ENCODE assay signal across 8 cellular contexts in the genomic region with DNA sequence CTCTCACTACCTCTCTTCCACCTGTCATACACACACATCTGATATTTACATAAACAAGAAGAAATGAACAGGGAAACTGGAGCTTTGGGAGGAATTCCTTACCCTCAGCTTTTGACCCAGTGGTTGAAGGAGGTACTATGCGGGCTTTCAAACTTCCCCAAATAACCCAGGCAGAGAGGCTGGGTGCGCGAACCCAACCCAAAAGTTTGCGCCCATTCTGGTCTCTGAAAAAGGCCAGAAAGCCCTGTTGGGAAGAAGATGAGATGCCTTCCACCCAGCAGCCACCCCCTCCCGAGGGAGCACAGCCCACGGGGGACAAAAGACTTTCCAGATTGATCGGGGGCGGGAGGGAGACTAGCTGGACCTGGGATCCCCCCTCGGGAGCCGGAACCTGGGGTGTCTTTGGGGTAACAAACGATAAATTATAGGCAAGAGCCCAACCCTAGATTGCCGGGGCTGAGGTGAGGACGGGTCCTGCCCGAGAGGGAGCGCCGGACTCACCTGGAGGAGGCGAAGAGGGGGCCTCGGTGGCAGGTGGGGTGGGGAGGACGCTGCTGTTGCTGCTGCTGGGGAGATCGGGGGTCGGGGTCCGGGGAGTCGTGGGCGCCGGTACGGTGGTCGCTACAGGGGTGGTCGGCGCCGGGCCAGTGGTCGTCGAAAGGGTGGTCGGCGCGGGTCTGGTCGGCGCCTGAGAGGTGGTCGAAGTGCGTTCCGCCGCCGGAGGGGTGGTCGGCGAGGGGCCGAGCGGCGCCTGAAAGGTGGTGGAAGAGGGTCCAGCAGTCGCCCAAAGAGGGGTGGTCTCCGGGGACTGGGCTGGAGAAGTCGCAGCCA. TPM values are rescaled to one million over a fixed set of nuclear protein-coding genes. Genes with fewer than 3 reads are reported as not detected.
DNase-seq lines count a peak whose midpoint lies in the region; ATAC-seq and TF ChIP-seq lines count a peak whose summit lies in the region.

No MANE protein-coding gene starts in this region.

- no peaks in the 10 kb centered on the region for H3K27me3 ChIP-seq in osteoblast (ENCODE audit: insufficient read depth, low read length)

- peak overlapping the region; percentile 96 to 98 for H3K4me3 Mint-ChIP-seq in CD14-positive monocyte

- H3K36me3 ChIP-seq in osteoblast (ENCODE audit: insufficient read depth, low read length), result no peaks in the 10 kb centered on the region

- peaks cover 42% of the 10 kb centered on the region for H3K4me1 ChIP-seq in osteoblast (ENCODE audit: insufficient read depth, low read length)

- peaks cover 46% of the 10 kb centered on the region for H3K79me2 ChIP-seq in osteoblast (ENCODE audit: insufficient read depth, low read length)

- peaks cover 0 to 3% (median 0%) of the 10 kb centered on the region in 7 donors for H3K9me3 Mint-ChIP-seq in CD14-positive monocyte

- H3K4me3 ChIP-seq in Jurkat, Clone E6-1 (ENCODE audit: low read length), result peak overlapping the region; percentile 80
- H3K4me3 ChIP-seq in fibroblast of villous mesenchyme (ENCODE audit: low read depth, low read length) (peak overlapping the region; percentile 68), osteoblast (ENCODE audit: insufficient read depth, low read length) (peak overlapping the region; percentile 88)

- no peaks in the 10 kb centered on the region for H3K9me3 ChIP-seq in osteoblast (ENCODE audit: low read depth, low read length)

- peaks cover 8 to 33% of the 10 kb centered on the region in 2 donors for H3K36me3 Mint-ChIP-seq in CD14-positive monocyte

- peak overlapping the region; percentile 11 for H3K27ac ChIP-seq in osteoblast (ENCODE audit: low read depth, low read length)

- H2AFZ ChIP-seq in osteoblast (ENCODE audit: low read length), result peak overlapping the region; percentile 67

- peak; percentile 14 for TF ChIP-seq CTCF in CD14-positive monocyte (IDR thresholded peaks at IDR 0.05)
- TF ChIP-seq CTCF in fibroblast of villous mesenchyme (IDR thresholded peaks at IDR 0.05; ENCODE audit: insufficient read depth, low read depth, low read length), result no peak
- TF ChIP-seq CTCF in osteoblast (IDR thresholded peaks at IDR 0.05; ENCODE audit: extremely low read depth, low read depth, low read length), result peak; percentile 26

- DNase-seq in CD14-positive monocyte (ENCODE audit: low spot score) (no peak), fibroblast of villous mesenchyme (ENCODE audit: low read depth) (no peak), osteoblast (ENCODE audit: insufficient read length, low spot score, missing footprints) (peak; percentile 81), NCI-H2227 (lab: John Stamatoyannopoulos, UW; ENCODE audit: unreplicated experiment) (no peak), NCI-H2029 (lab: John Stamatoyannopoulos, UW) (no peak)
- DNase-seq in Jurkat, Clone E6-1 (ENCODE audit: low read depth, low spot score), result no peak
- DNase-seq in activated CD8-positive, alpha-beta memory T cell treated with anti-CD3 and anti-CD28 coated beads, Interleukin-2, amount 50 U/mL, for 4 hours, result peak; percentile 30

- no peak for ATAC-seq in HG02610 (IDR thresholded peaks at IDR 0.05; ENCODE audit: unreplicated experiment)

- H3K27me3 Mint-ChIP-seq in CD14-positive monocyte (ENCODE audit: low read depth in 3 of 3), result no peaks in the 10 kb centered on the region

- peaks cover 58% of the 10 kb centered on the region for H3K4me1 Mint-ChIP-seq in CD14-positive monocyte

- intact Hi-C loops in CD14-positive monocyte (cut with micrococcal nuclease), result loop anchor here (2.0 to 10.0 kb wide), 3 partner anchors 21 to 49 kb away; no protein-coding TSS in a partner anchor

- H3K4me2 ChIP-seq in osteoblast (ENCODE audit: insufficient read depth, low read length), result peak overlapping the region; percentile 83

- H3K27ac Mint-ChIP-seq in CD14-positive monocyte, result peak overlapping the region; percentile 87 to 97 (median 95)

- H4K20me1 ChIP-seq in osteoblast (ENCODE audit: insufficient read depth, low read length), result no peaks in the 10 kb centered on the region

RNA-seq across cellular contexts. Expression of gene MEGF9, which starts 0.8 kb away (rescaled TPM):
- polyA plus RNA-seq in CD14-positive monocyte, result 10 to 100 TPM; 89.7 to 92.8 TPM
- polyA plus RNA-seq in Jurkat, Clone E6-1 (2012; ENCODE audit: insufficient read depth, insufficient read length), result 8.0 TPM
- 4.3 and 5.5 TPM in 2 replicates for total RNA-seq in fibroblast of villous mesenchyme
- total RNA-seq in osteoblast, result 10.9 and 11.8 TPM in 2 replicates

Comparison
In these comparisons a context has a peak if more than half of its experiments do, and no peak if none do; other contexts are left out.
1. DNase-seq: peak in activated CD8-positive, alpha-beta memory T cell treated with anti-CD3 and anti-CD28 coated beads, Interleukin-2, amount 50 U/mL, for 4 hours (single experiment) and osteoblast (single experiment); none in CD14-positive monocyte (single experiment), Jurkat, Clone E6-1 (single experiment), fibroblast of villous mesenchyme (single experiment), NCI-H2227 (single experiment) and NCI-H2029 (single experiment).
2. Peak in every context shown above with its lines, with median percentiles within 50 percentile points of each other: H3K4me3 ChIP-seq.